1 cellular context compared by ENCODE assay signal in genomic region chr15:81316267-81316666, GRCh38.
A peak's percentile ranks its signal among the peaks of the same experiment; 100 is the strongest.
TF ChIP-seq lines count a peak whose summit lies in the region.

No MANE protein-coding gene starts in this region.

TF ChIP-seq in K562, 482 proteins besides CTCF, POLR2A, EP300 and RAD21:
- no peak for TF ChIP-seq SNAPC5 (CRISPR knock-in tag; IDR thresholded peaks at IDR 0.05)
- no peak for TF ChIP-seq NR1H2 (CRISPR knock-in tag; IDR thresholded peaks at IDR 0.05)
- TF ChIP-seq BCOR (IDR thresholded peaks at IDR 0.05): peak; percentile 78
- TF ChIP-seq THRB (CRISPR knock-in tag; conservative IDR thresholded peaks at IDR 0.05): no peak
- TF ChIP-seq FOXJ2 (tag; IDR thresholded peaks at IDR 0.05): no peak
- no peak for TF ChIP-seq ZNF324 (CRISPR knock-in tag; IDR thresholded peaks at IDR 0.05)
- TF ChIP-seq AFF4 (CRISPR knock-in tag; IDR thresholded peaks at IDR 0.05): no peak
- TF ChIP-seq SMARCA5 (IDR thresholded peaks at IDR 0.05): peak; percentile 28; the same call in 1 of the 2 replicates
- no peak for TF ChIP-seq NFATC3 (IDR thresholded peaks at IDR 0.05)
- no peak for TF ChIP-seq ATF4 (CRISPR knock-in tag; IDR thresholded peaks at IDR 0.05)
- TF ChIP-seq CHAMP1 (IDR thresholded peaks at IDR 0.05): no peak
- no peak for TF ChIP-seq KDM2B (CRISPR knock-in tag; IDR thresholded peaks at IDR 0.05)
- no peak for TF ChIP-seq NR0B1 (IDR thresholded peaks at IDR 0.05; ENCODE audit: partially characterized antibody)
- no peak for TF ChIP-seq TEAD2 (tag; IDR thresholded peaks at IDR 0.05)
- TF ChIP-seq KDM1A (IDR thresholded peaks at IDR 0.05): peak in 1 of 2 experiments; percentile 11; a peak in 1 of 4 replicates
- TF ChIP-seq RBM25 (IDR thresholded peaks at IDR 0.05; ENCODE audit: low read depth, low read length, severe bottlenecking): peak; percentile 88
- TF ChIP-seq ETV1 (tag; conservative IDR thresholded peaks at IDR 0.05; ENCODE audit: low read depth): no peak
- TF ChIP-seq ZFP36 (IDR thresholded peaks at IDR 0.05; ENCODE audit: low read depth, low read length, partially characterized antibody): peak; percentile 88
TF ChIP-seq in K562: peak in this region for 5.
